In the genomic region with DNA sequence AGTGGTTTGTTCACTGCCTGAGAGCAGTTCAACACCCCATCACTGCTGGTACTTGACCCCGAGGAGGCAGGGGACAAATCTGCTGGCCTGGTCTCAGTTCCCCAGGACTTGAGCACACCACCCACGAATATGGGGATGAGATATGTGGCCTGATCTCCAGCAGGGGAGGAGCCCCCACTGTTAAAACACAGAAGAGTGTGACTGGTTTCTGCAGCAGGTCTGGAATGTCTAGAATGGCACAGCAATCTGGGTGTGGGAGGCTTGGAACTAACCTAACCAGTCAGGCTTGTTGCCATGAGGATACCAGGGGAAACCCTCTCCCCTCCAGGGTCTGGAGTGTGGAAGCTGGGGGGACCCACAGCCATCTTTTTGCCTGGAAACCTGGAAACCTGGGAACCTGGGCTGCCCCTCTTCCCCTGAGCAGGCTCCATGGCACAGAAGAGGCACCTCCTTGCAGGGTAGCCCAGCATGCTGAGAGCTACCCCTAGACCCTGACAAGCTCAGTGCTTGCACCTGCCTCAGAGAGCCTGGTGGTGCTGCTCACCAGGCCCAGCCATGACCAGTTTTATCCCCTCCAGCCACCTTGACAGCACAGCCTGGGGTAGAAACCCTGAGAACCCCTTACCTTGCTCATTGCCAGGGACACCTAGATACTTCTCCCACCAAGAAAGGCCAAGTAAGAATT, we compare ENCODE assay signal across 25 cellular contexts.
"Had no signal": no experiment of that assay in that cellular context is flagged by ENCODE, and none has a peak within 500 bp of the region (broad histone marks: within the 10 kb centered on the region; RNA-seq: fewer than 3 reads in every experiment).

No MANE protein-coding gene starts in this region.

- H3K4me3 ChIP-seq: SK-N-MC had no signal

- H3K9ac ChIP-seq: KMS-11 had no signal

- DNase-seq: activated CD4-positive, alpha-beta T cell treated with anti-CD3 and anti-CD28 coated beads for 4 hours; activated CD8-positive, alpha-beta memory T cell treated with anti-CD3 and anti-CD28 coated beads, Interleukin-2, amount 50 U/mL, for 4 hours; activated CD8-positive, alpha-beta T cell treated with anti-CD3 and anti-CD28 coated beads for 36 hours; activated gamma-delta T cell treated with Interleukin-2 at 50 U/mL for 16 hours; activated naive CD4-positive, alpha-beta T cell treated with anti-CD3 and anti-CD28 coated beads, Interleukin-2, amount 10 ng/mL, durations not matched to agents 7 days and 5 days; activated naive CD8-positive, alpha-beta T cell treated with anti-CD3 and anti-CD28 coated beads for 36 hours; activated T-cell treated with anti-CD3 and anti-CD28 coated beads, Interleukin-2, amount 50 U/mL, for 72 hours; caudate nucleus; IMR-90; MV-4-11; NCI-H1092 treated with DMSO at 0.1 percent for 48 hours; NCI-H1417 treated with DMSO at 0.1 percent for 48 hours; NCI-H1694; NCI-H2081; NCI-H510A treated with DMSO at 0.1 percent for 48 hours; NCI-H69; NK-92 treated with Interleukin-12 subunit alpha and Interleukin-12 subunit beta, amount 100 ng/mL, for 24 hours; SHP77 treated with DMSO at 0.1 percent for 48 hours; T-cell; T-helper 2 cell; T1000; WERI-Rb-1 had no signal

- H3K36me3 ChIP-seq: WERI-Rb-1 had no signal

- H3K4me2 ChIP-seq: KMS-11 had no signal

- ATAC-seq: activated CD4-positive, CD25-positive, alpha-beta regulatory T cell treated with anti-CD3 and anti-CD28 coated beads, Interleukin-2, amount 50 U/mL, for 24 hours; activated CD8-positive, alpha-beta T cell treated with anti-CD3 and anti-CD28 coated beads for 36 hours; activated T-cell treated with anti-CD3 and anti-CD28 coated beads, Interleukin-2, amount 50 U/mL, for 72 hours; T-cell had no signal

- H3K27ac ChIP-seq: KMS-11, SK-N-MC, WERI-Rb-1 had no signal
